Comparison of ENCODE assay signal across 15 cellular contexts in genomic region chr14:98909251-98909944, GRCh38.
DNase-seq lines count a peak whose midpoint lies in the region; ATAC-seq and TF ChIP-seq lines count a peak whose summit lies in the region.
"Had no signal": no experiment of that assay in that cellular context is flagged by ENCODE, and none has a peak within 500 bp of the region (broad histone marks: within the 10 kb centered on the region; RNA-seq: fewer than 3 reads in every experiment).

No MANE protein-coding gene starts in this region.

- H3K27me3 Mint-ChIP-seq in activated CD4-positive, alpha-beta T cell treated with anti-CD3 and anti-CD28 coated beads, Interleukin-2, amount 10 ng/mL, durations not matched to agents 7 days and 5 days: no peaks in the 10 kb centered on the region
- H3K27me3 Mint-ChIP-seq in activated CD8-positive, alpha-beta memory T cell treated with anti-CD3 and anti-CD28 coated beads, Interleukin-2, amount 10 ng/mL, durations not matched to agents 7 days and 5 days: no peaks in the 10 kb centered on the region
- H3K27me3 Mint-ChIP-seq: CD4-positive, alpha-beta T cell had no signal

- CTCF ChIA-PET in activated CD4-positive, alpha-beta T cell treated with anti-CD3 and anti-CD28 coated beads, Interleukin-2, amount 10 ng/mL, durations not matched to agents 7 days and 5 days (lab: Charles Lee): no interaction called here
- CTCF ChIA-PET in activated CD8-positive, alpha-beta memory T cell treated with anti-CD3 and anti-CD28 coated beads, Interleukin-2, amount 10 ng/mL, durations not matched to agents 7 days and 5 days (lab: Charles Lee): no interaction called here

- H3K36me3 Mint-ChIP-seq in activated CD4-positive, alpha-beta T cell treated with anti-CD3 and anti-CD28 coated beads, Interleukin-2, amount 10 ng/mL, durations not matched to agents 7 days and 5 days (ENCODE audit: low read depth): no peaks in the 10 kb centered on the region
- no peaks in the 10 kb centered on the region for H3K36me3 Mint-ChIP-seq in activated CD8-positive, alpha-beta memory T cell treated with anti-CD3 and anti-CD28 coated beads, Interleukin-2, amount 10 ng/mL, durations not matched to agents 7 days and 5 days
- H3K36me3 Mint-ChIP-seq: brain had no signal

- H3K9me3 Mint-ChIP-seq in activated CD4-positive, alpha-beta T cell treated with anti-CD3 and anti-CD28 coated beads, Interleukin-2, amount 10 ng/mL, durations not matched to agents 7 days and 5 days: no peaks in the 10 kb centered on the region
- H3K9me3 Mint-ChIP-seq in activated CD8-positive, alpha-beta memory T cell treated with anti-CD3 and anti-CD28 coated beads, Interleukin-2, amount 10 ng/mL, durations not matched to agents 7 days and 5 days (ENCODE audit: low read depth): no peaks in the 10 kb centered on the region
- H3K9me3 Mint-ChIP-seq: brain; CD4-positive, alpha-beta T cell had no signal

- H3K27ac Mint-ChIP-seq in activated CD4-positive, alpha-beta T cell treated with anti-CD3 and anti-CD28 coated beads, Interleukin-2, amount 10 ng/mL, durations not matched to agents 7 days and 5 days: no peak overlapping the region
- no peak overlapping the region for H3K27ac Mint-ChIP-seq in activated CD8-positive, alpha-beta memory T cell treated with anti-CD3 and anti-CD28 coated beads, Interleukin-2, amount 10 ng/mL, durations not matched to agents 7 days and 5 days
- H3K27ac Mint-ChIP-seq: CD4-positive, alpha-beta T cell had no signal

- H3K4me3 Mint-ChIP-seq in activated CD4-positive, alpha-beta T cell treated with anti-CD3 and anti-CD28 coated beads, Interleukin-2, amount 10 ng/mL, durations not matched to agents 7 days and 5 days: no peak overlapping the region
- no peak overlapping the region for H3K4me3 Mint-ChIP-seq in activated CD8-positive, alpha-beta memory T cell treated with anti-CD3 and anti-CD28 coated beads, Interleukin-2, amount 10 ng/mL, durations not matched to agents 7 days and 5 days
- H3K4me3 Mint-ChIP-seq: brain; CD4-positive, alpha-beta T cell had no signal

- no peak for ATAC-seq in omental fat pad (ENCODE audit: low FRiP score)
- ATAC-seq in activated CD8-positive, alpha-beta memory T cell treated with anti-CD3 and anti-CD28 coated beads, Interleukin-2, amount 10 ng/mL, durations not matched to agents 7 days and 5 days: no peak

- POLR2A ChIA-PET in activated CD4-positive, alpha-beta T cell treated with anti-CD3 and anti-CD28 coated beads, Interleukin-2, amount 10 ng/mL, durations not matched to agents 7 days and 5 days (lab: Charles Lee): no interaction called here

- H3K4me1 Mint-ChIP-seq in activated CD4-positive, alpha-beta T cell treated with anti-CD3 and anti-CD28 coated beads, Interleukin-2, amount 10 ng/mL, durations not matched to agents 7 days and 5 days: peaks cover 27% of the 10 kb centered on the region
- peaks cover 25% of the 10 kb centered on the region for H3K4me1 Mint-ChIP-seq in activated CD8-positive, alpha-beta memory T cell treated with anti-CD3 and anti-CD28 coated beads, Interleukin-2, amount 10 ng/mL, durations not matched to agents 7 days and 5 days

- DNase-seq in COLO829 (ENCODE audit: low spot score) (peak; percentile 40), LoVo (ENCODE audit: low spot score) (peak; percentile 84), T1000 (lab: John Stamatoyannopoulos, UW) (peak; percentile 44), kidney tubule cell (ENCODE audit: low spot score) (peak; percentile 96), Kasumi-1 (lab: John Stamatoyannopoulos, UW) (no peak), omental fat pad (ENCODE audit: low spot score) (no peak)
- no peak for DNase-seq in activated CD4-positive, alpha-beta T cell treated with anti-CD3 and anti-CD28 coated beads, Interleukin-2, amount 10 ng/mL, durations not matched to agents 7 days and 5 days
- DNase-seq in activated CD8-positive, alpha-beta memory T cell treated with anti-CD3 and anti-CD28 coated beads, Interleukin-2, amount 10 ng/mL, durations not matched to agents 7 days and 5 days: no peak
- DNase-seq: activated CD4-positive, CD25-positive, alpha-beta regulatory T cell; activated T-cell treated with anti-CD3 and anti-CD28 coated beads, Interleukin-2, amount 50 U/mL, for 1 hour; CD4-positive, alpha-beta T cell; NCI-H524 treated with DMSO at 0.1 percent for 48 hours; stimulated activated CD4-positive, alpha-beta T cell treated with anti-CD3 and anti-CD28 coated beads, Interleukin-2, amount 100 ng/mL, for 48 hours; stimulated activated naive CD4-positive, alpha-beta T cell treated with Interleukin-2 at 50 U/mL for 16 hours had no signal

- TF ChIP-seq CTCF in omental fat pad (IDR thresholded peaks at IDR 0.05): no peak

Comparison
In these comparisons a context has a peak if more than half of its experiments do, and no peak if none do; other contexts are left out.
1. DNase-seq: peak in COLO829 (single experiment), LoVo (single experiment), T1000 (single experiment) and kidney tubule cell (single experiment); none in Kasumi-1 (0 of 2), omental fat pad (single experiment), activated CD4-positive, alpha-beta T cell treated with anti-CD3 and anti-CD28 coated beads, Interleukin-2, amount 10 ng/mL, durations not matched to agents 7 days and 5 days (single experiment) and activated CD8-positive, alpha-beta memory T cell treated with anti-CD3 and anti-CD28 coated beads, Interleukin-2, amount 10 ng/mL, durations not matched to agents 7 days and 5 days (single experiment).